In genomic region chr3:94529821-94530220, GRCh38 we compare ENCODE assay signal across 8 cellular contexts.
"Had no signal": no experiment of that assay in that cellular context is flagged by ENCODE, and none has a peak within 500 bp of the region (broad histone marks: within the 10 kb centered on the region; RNA-seq: fewer than 3 reads in every experiment).

No MANE protein-coding gene starts in this region.

- ATAC-seq: HepG2, K562 had no signal

- FAIRE-seq: HepG2, HTR-8/SVneo, K562 had no signal

- H3K4me2 ChIP-seq: KMS-11 had no signal

- H3K4me3 ChIP-seq: K562 had no signal

- H3K27ac ChIP-seq: HL-60, KMS-11 had no signal

- DNase-seq: IMR-90, KBM-7, KG1 had no signal
